In the genomic region with DNA sequence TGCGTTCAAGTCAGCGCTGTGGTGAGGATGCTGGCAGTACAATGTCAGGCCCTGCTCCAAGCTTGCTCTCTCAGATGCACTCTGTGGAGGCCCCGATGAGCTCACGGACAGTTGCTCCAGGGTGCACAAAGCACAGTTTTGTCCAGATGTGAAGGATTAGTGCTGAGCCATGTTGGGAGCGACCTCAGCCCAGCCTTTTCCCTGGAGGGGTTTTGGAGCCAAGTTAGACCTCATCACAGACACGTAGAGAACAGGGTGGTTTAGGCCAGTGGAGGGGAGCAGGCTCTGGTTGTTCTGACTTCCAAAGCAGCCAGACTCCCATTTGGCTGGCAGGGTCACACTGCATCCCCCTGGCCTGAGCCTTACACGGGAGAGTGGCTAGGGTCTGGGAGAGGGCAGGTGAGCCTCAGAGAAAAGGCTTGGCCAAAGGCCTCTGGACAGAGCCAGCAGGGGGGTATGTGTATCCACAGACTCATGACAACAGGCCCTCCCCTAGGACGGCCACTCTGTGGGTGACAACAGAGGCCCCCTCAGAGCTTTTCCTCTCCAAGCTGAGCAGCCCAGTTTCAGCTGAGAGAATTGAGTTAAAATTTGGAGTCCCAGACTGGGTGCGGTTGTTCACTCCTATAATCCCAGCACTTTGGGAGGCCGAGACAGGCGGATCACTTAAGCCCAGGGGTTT, we compare ENCODE assay signal across 1 cellular context.
TF ChIP-seq lines count a peak whose summit lies in the region.

No MANE protein-coding gene starts in this region.

TF ChIP-seq in HepG2, 621 proteins besides CTCF, POLR2A, EP300 and RAD21:
- TF ChIP-seq KDM1A (CRISPR knock-in tag; IDR thresholded peaks at IDR 0.05) (no peak), NCOA2 (CRISPR knock-in tag; IDR thresholded peaks at IDR 0.05) (no peak), ZNF251 (CRISPR knock-in tag; IDR thresholded peaks at IDR 0.05) (no peak), JARID2 (CRISPR knock-in tag; IDR thresholded peaks at IDR 0.05; ENCODE audit: insufficient replicate concordance) (no peak), FOSL2 (CRISPR knock-in tag; IDR thresholded peaks at IDR 0.05) (no peak), ZSCAN29 (CRISPR knock-in tag; conservative IDR thresholded peaks at IDR 0.05) (no peak), ZNF30 (CRISPR knock-in tag; IDR thresholded peaks at IDR 0.05) (no peak), ZBTB8A (CRISPR knock-in tag; IDR thresholded peaks at IDR 0.05; ENCODE audit: borderline replicate concordance, low read depth) (no peak), EZH2 (conservative IDR thresholded peaks at IDR 0.05; ENCODE audit: low read depth, low read length) (no peak), AHR (CRISPR knock-in tag; IDR thresholded peaks at IDR 0.05) (no peak), ZNF709 (CRISPR knock-in tag; IDR thresholded peaks at IDR 0.05) (no peak)
- TF ChIP-seq, protein P1, sequence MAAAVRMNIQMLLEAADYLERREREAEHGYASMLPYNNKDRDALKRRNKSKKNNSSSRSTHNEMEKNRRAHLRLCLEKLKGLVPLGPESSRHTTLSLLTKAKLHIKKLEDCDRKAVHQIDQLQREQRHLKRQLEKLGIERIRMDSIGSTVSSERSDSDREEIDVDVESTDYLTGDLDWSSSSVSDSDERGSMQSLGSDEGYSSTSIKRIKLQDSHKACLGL (CRISPR knock-in tag; IDR thresholded peaks at IDR 0.05), result no peak
